21 cellular contexts compared by ENCODE assay signal in the genomic region with DNA sequence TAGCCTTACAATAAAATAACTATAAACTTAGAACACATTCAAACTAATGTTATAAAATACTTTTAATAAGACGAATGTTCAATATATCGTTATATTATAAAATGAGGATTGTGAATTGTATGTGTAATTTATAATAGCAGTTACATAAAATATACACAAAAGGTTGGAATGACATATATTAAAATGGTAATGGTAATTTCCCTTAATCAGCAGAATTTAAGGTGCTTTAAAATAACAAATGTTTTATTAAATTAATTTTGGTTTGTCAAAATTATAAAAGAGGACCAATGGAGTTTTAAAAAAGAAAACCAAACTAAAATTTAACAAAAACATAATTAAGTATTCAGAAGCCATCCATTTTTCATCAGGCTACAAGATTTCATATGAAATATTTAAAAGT.
DNase-seq lines count a peak whose midpoint lies in the region; ATAC-seq, FAIRE-seq and TF ChIP-seq lines count a peak whose summit lies in the region.
"Had no signal": no experiment of that assay in that cellular context is flagged by ENCODE, and none has a peak within 500 bp of the region (broad histone marks: within the 10 kb centered on the region; RNA-seq: fewer than 3 reads in every experiment).

No MANE protein-coding gene starts in this region.

- FAIRE-seq in HepG2 (lab: Jason Lieb, UNC) (no peak), RCC 7860 (lab: Jason Lieb, UNC) (peak; percentile 69), colon (lab: Jason Lieb, UNC) (peak; percentile 72), kidney (lab: Jason Lieb, UNC) (peak; percentile 47)
- FAIRE-seq: GM12878, GM19239 had no signal

- H2AFZ ChIP-seq in HepG2 (ENCODE audit: low read length), result no peak overlapping the region
- H2AFZ ChIP-seq: GM23248 had no signal

- H3K27ac ChIP-seq in HepG2 (ENCODE audit: extremely low read length, insufficient read depth, low read length) (no peak overlapping the region), right lobe of liver (no peak overlapping the region), kidney (ENCODE audit: low read depth in 2 of 2, low read length in 2 of 2) (no peak overlapping the region), tibial nerve (no peak overlapping the region)
- H3K27ac ChIP-seq: 22Rv1, C4-2B, GM23248 had no signal

- CTCF ChIA-PET in HepG2 (lab: Yijun Ruan, JAX; ENCODE audit: low intra/inter-chr PET ratio, low total read pairs), result no interaction called here
- CTCF ChIA-PET in activated CD8-positive, alpha-beta memory T cell treated with anti-CD3 and anti-CD28 coated beads, Interleukin-2, amount 10 ng/mL, durations not matched to agents 7 days and 5 days (lab: Charles Lee), result no interaction called here

- H3K27ac Mint-ChIP-seq in activated CD8-positive, alpha-beta memory T cell treated with anti-CD3 and anti-CD28 coated beads, Interleukin-2, amount 10 ng/mL, durations not matched to agents 7 days and 5 days, result no peak overlapping the region
- H3K27ac Mint-ChIP-seq: CD4-positive, CD25-positive, alpha-beta regulatory T cell; CD8-positive, alpha-beta T cell; H9 had no signal

- no peak for DNase-seq in HepG2 (ENCODE audit: low spot score)
- DNase-seq in right lobe of liver, result no peak
- DNase-seq in RCC 7860 (ENCODE audit: low spot score), result no peak
- no peak for DNase-seq in kidney
- no peak for DNase-seq in tibial nerve (ENCODE audit: low spot score in 2 of 2)
- no peak for DNase-seq in activated CD8-positive, alpha-beta memory T cell treated with anti-CD3 and anti-CD28 coated beads, Interleukin-2, amount 10 ng/mL, durations not matched to agents 7 days and 5 days
- DNase-seq in NCI-H446 treated with DMSO at 0.1 percent for 48 hours (lab: John Stamatoyannopoulos, UW), result no peak
- DNase-seq: Caco-2; CD4-positive, CD25-positive, alpha-beta regulatory T cell; CD8-positive, alpha-beta T cell; DMS153; DND-41; GDM1; GM23248; H9 had no signal

- no peak for TF ChIP-seq CTCF in HepG2 (CRISPR knock-in tag; IDR thresholded peaks at IDR 0.05)
- no peak for TF ChIP-seq CTCF in right lobe of liver (IDR thresholded peaks at IDR 0.05)
- no peak for TF ChIP-seq CTCF in kidney (IDR thresholded peaks at IDR 0.05; ENCODE audit: borderline replicate concordance, extremely low read depth, insufficient read depth)
- TF ChIP-seq CTCF in tibial nerve (IDR thresholded peaks at IDR 0.05), result no peak

- H3K27me3 ChIP-seq in HepG2 (ENCODE audit: control insufficient read depth in 1 of 2, insufficient read depth in 2 of 2, low read length in 2 of 2) (no peaks in the 10 kb centered on the region), right lobe of liver (no peaks in the 10 kb centered on the region), tibial nerve (no peaks in the 10 kb centered on the region)

- H3K4me3 ChIP-seq in HepG2 (replicated peaks in 1 of 3; ENCODE audit: insufficient read depth in 1 of 3, low read depth in 2 of 3, low read length in 3 of 3), result no peak overlapping the region
- H3K4me3 ChIP-seq in right lobe of liver, result no peak overlapping the region
- H3K4me3 ChIP-seq in kidney (ENCODE audit: low read length in 2 of 2), result no peak overlapping the region
- H3K4me3 ChIP-seq in tibial nerve, result no peak overlapping the region
- H3K4me3 ChIP-seq: GM12878, GM23248 had no signal

- no peaks in the 10 kb centered on the region for H3K9me3 Mint-ChIP-seq in activated CD8-positive, alpha-beta memory T cell treated with anti-CD3 and anti-CD28 coated beads, Interleukin-2, amount 10 ng/mL, durations not matched to agents 7 days and 5 days (ENCODE audit: low read depth)
- H3K9me3 Mint-ChIP-seq: H9 had no signal

- no peak overlapping the region for H3K4me2 ChIP-seq in HepG2 (ENCODE audit: low read depth, low read length)

- no peaks in the 10 kb centered on the region for H3K27me3 Mint-ChIP-seq in activated CD8-positive, alpha-beta memory T cell treated with anti-CD3 and anti-CD28 coated beads, Interleukin-2, amount 10 ng/mL, durations not matched to agents 7 days and 5 days
- H3K27me3 Mint-ChIP-seq: CD4-positive, CD25-positive, alpha-beta regulatory T cell had no signal

- H3K9ac ChIP-seq in HepG2 (ENCODE audit: insufficient read depth, low read depth, low read length) (no peak overlapping the region), kidney (ENCODE audit: low read length in 2 of 2) (no peak overlapping the region)
- H3K9ac ChIP-seq: GM23248 had no signal

- in situ Hi-C loops in HepG2 (cut with HindIII; ENCODE audit: extremely low pct_ligation_motif_present, low pct_unique_long_range_greater_than_20kb), result no loop called here

- WGBS in HepG2 (ENCODE audit: low lambda C conversion rate), result 2% methylated on average over 2 of the region's 2 CpGs
- WGBS in right lobe of liver (ENCODE audit: insufficient coverage, low coverage, low lambda C conversion rate, missing lambda C conversion rate), result 50% methylated on average over 2 of the region's 2 CpGs
- WGBS in tibial nerve, 2 donors, result 87 to 95% methylated on average over 2 of the region's 2 CpGs

- POLR2A ChIA-PET in HepG2 (lab: Yijun Ruan, JAX), result no interaction called here

- H3K4me3 Mint-ChIP-seq in activated CD8-positive, alpha-beta memory T cell treated with anti-CD3 and anti-CD28 coated beads, Interleukin-2, amount 10 ng/mL, durations not matched to agents 7 days and 5 days, result no peak overlapping the region
- H3K4me3 Mint-ChIP-seq: CD4-positive, CD25-positive, alpha-beta regulatory T cell; CD8-positive, alpha-beta T cell; H9 had no signal

- no peaks in the 10 kb centered on the region for H3K4me1 ChIP-seq in HepG2 (ENCODE audit: insufficient read depth, low read length)
- H3K4me1 ChIP-seq in right lobe of liver, result no peaks in the 10 kb centered on the region
- no peaks in the 10 kb centered on the region for H3K4me1 ChIP-seq in kidney (ENCODE audit: control insufficient read depth in 1 of 2, insufficient read depth in 1 of 2, low read depth in 1 of 2, low read length in 2 of 2)
- no peaks in the 10 kb centered on the region for H3K4me1 ChIP-seq in tibial nerve
- H3K4me1 ChIP-seq: Caco-2 had no signal

- no peaks in the 10 kb centered on the region for H3K36me3 Mint-ChIP-seq in activated CD8-positive, alpha-beta memory T cell treated with anti-CD3 and anti-CD28 coated beads, Interleukin-2, amount 10 ng/mL, durations not matched to agents 7 days and 5 days
- H3K36me3 Mint-ChIP-seq: CD4-positive, CD25-positive, alpha-beta regulatory T cell; CD8-positive, alpha-beta T cell had no signal

- TF ChIP-seq EP300 in HepG2 (IDR thresholded peaks at IDR 0.05; ENCODE audit: low read depth in 2 of 2, low read length in 2 of 2) (no peak), HepG2 (CRISPR knock-in tag; IDR thresholded peaks at IDR 0.05; ENCODE audit: borderline replicate concordance) (no peak), tibial nerve (IDR thresholded peaks at IDR 0.05) (no peak)

- no peaks in the 10 kb centered on the region for H4K20me1 ChIP-seq in HepG2 (ENCODE audit: insufficient read depth, low read length)

- intact Hi-C loops in HepG2 (cut with micrococcal nuclease; ENCODE audit: unreplicated experiment) (no loop called here), right lobe of liver (cut with DNase I) (no loop called here), kidney (cut with DNase I) (no loop called here)

- H3K79me2 ChIP-seq in HepG2 (ENCODE audit: insufficient read depth, low read length), result no peaks in the 10 kb centered on the region

- no peaks in the 10 kb centered on the region for H3K4me1 Mint-ChIP-seq in activated CD8-positive, alpha-beta memory T cell treated with anti-CD3 and anti-CD28 coated beads, Interleukin-2, amount 10 ng/mL, durations not matched to agents 7 days and 5 days
- H3K4me1 Mint-ChIP-seq: CD4-positive, CD25-positive, alpha-beta regulatory T cell; H9 had no signal

- TF ChIP-seq POLR2A in HepG2 (IDR thresholded peaks at IDR 0.05; ENCODE audit: insufficient read depth in 1 of 2, low read depth in 2 of 2, low read length in 2 of 2) (no peak), right lobe of liver (IDR thresholded peaks at IDR 0.05) (no peak), tibial nerve (IDR thresholded peaks at IDR 0.05) (no peak)

- ATAC-seq in HepG2, result no peak
- no peak for ATAC-seq in right lobe of liver
- no peak for ATAC-seq in activated CD8-positive, alpha-beta memory T cell treated with anti-CD3 and anti-CD28 coated beads, Interleukin-2, amount 10 ng/mL, durations not matched to agents 7 days and 5 days
- ATAC-seq: CD8-positive, alpha-beta T cell; GM12878; HCT116 had no signal

- no peaks in the 10 kb centered on the region for H3K9me3 ChIP-seq in HepG2 (ENCODE audit: low read length)
- no peaks in the 10 kb centered on the region for H3K9me3 ChIP-seq in right lobe of liver
- peaks cover 0 to 2% of the 10 kb centered on the region in 2 donors for H3K9me3 ChIP-seq in kidney (ENCODE audit: control insufficient read depth in 1 of 2, low read length in 2 of 2)
- H3K9me3 ChIP-seq in tibial nerve, result peaks cover 0 to 10% (median 0%) of the 10 kb centered on the region in 4 donors
- H3K9me3 ChIP-seq: Caco-2 had no signal

- no peaks in the 10 kb centered on the region for H3K36me3 ChIP-seq in HepG2 (replicated peaks in 1 of 2; ENCODE audit: control insufficient read depth in 1 of 2, insufficient read depth in 2 of 2, low read length in 2 of 2)
- H3K36me3 ChIP-seq in right lobe of liver, result no peaks in the 10 kb centered on the region
- no peaks in the 10 kb centered on the region for H3K36me3 ChIP-seq in kidney (ENCODE audit: control insufficient read depth in 1 of 2, insufficient read depth in 2 of 2, low read length in 2 of 2)
- H3K36me3 ChIP-seq in tibial nerve, result no peaks in the 10 kb centered on the region

- TF ChIP-seq RAD21 in HepG2 (CRISPR knock-in tag; IDR thresholded peaks at IDR 0.05), result no peak

- BruUV-seq in HepG2 (replicated peaks; lab: Mats Ljungman, UMichigan), result no TSS peak

TF ChIP-seq in HepG2, 621 proteins besides CTCF, POLR2A, EP300 and RAD21:
- TF ChIP-seq MAFK (conservative IDR thresholded peaks at IDR 0.05 in 1 of 2, IDR thresholded peaks at IDR 0.05 in 1 of 2; ENCODE audit: low read length in 2 of 2), result peak; percentile 75 to 93
- TF ChIP-seq ELF1 (CRISPR knock-in tag; IDR thresholded peaks at IDR 0.05), result no peak
- TF ChIP-seq ZBTB7B (CRISPR knock-in tag; IDR thresholded peaks at IDR 0.05), result no peak
- no peak for TF ChIP-seq ZNF567 (CRISPR knock-in tag; IDR thresholded peaks at IDR 0.05; ENCODE audit: borderline replicate concordance)
- peak; percentile 80; the same call in 1 of the 2 replicates for TF ChIP-seq MAFF (IDR thresholded peaks at IDR 0.05; ENCODE audit: low read depth, low read length)
